In the genomic region with DNA sequence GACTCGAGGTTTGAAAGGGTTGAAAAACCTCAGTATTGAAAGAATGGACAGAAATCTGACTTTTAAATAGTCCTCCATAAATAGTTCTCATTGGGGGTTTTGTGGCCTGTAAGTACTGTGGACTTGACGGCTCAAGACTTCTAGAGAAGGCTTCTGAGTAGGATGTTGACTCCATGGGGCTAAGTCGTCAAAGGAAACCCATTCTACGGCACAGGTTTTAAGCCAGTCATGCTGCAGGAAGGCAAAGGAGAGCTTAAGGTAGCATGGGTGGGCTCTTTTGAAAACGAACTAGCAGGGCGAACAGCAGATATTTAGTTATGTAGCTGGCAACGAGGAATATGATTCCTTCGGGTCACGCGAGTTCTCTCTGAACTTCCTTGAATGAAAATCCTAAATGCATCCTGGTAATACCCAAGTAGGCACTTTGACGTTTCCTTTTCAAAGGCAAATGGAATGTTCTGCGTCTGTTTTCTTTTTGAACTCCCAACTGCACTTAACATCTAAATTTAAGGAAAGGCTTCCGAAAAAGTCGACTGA, we compare ENCODE assay signal across 8 cellular contexts. TPM values are rescaled to one million over a fixed set of nuclear protein-coding genes. Genes with fewer than 3 reads are reported as not detected.
DNase-seq lines count a peak whose midpoint lies in the region; ATAC-seq and TF ChIP-seq lines count a peak whose summit lies in the region.

No MANE protein-coding gene starts in this region.

- ATAC-seq in right cardiac atrium, result no peak
- ATAC-seq in stimulated activated memory B cell treated with anti-CD40 and anti-IgM and Interleukin-4, amounts not matched to agents 10 μg/mL and 1 μg/mL and 100 μg/mL, for 72 hours, result no peak

- WGBS in right cardiac atrium, result 10% methylated on average over 14 of the region's 14 CpGs

- DNase-seq in NCI-H510A treated with DMSO at 0.1 percent for 48 hours (lab: John Stamatoyannopoulos, UW) (peak; percentile 64), NCI-H510A (lab: John Stamatoyannopoulos, UW) (no peak), right cardiac atrium (no peak), pons (ENCODE audit: low spot score) (no peak), NCI-H2107 treated with DMSO at 0.1 percent for 48 hours (lab: John Stamatoyannopoulos, UW; ENCODE audit: unreplicated experiment) (no peak)
- no peak for DNase-seq in activated CD4-positive, alpha-beta T cell treated with anti-CD3 and anti-CD28 coated beads for 48 hours

- peak overlapping the region; percentile 83 for H3K4me3 ChIP-seq in WI38 (ENCODE audit: low read depth, low read length)
- peak overlapping the region; percentile 92 for H3K4me3 ChIP-seq in right cardiac atrium (ENCODE audit: low read length)

- H3K9me3 Mint-ChIP-seq in stimulated activated memory B cell treated with anti-CD40 and anti-IgM and Interleukin-4, amounts not matched to agents 10 μg/mL and 1 μg/mL and 100 μg/mL, for 72 hours, result no peaks in the 10 kb centered on the region

- peak overlapping the region; percentile 84 for H3K4me3 Mint-ChIP-seq in stimulated activated memory B cell treated with anti-CD40 and anti-IgM and Interleukin-4, amounts not matched to agents 10 μg/mL and 1 μg/mL and 100 μg/mL, for 72 hours

- no peaks in the 10 kb centered on the region for H3K9me3 ChIP-seq in right cardiac atrium (ENCODE audit: control insufficient read depth, low read length)

- H3K27me3 Mint-ChIP-seq in stimulated activated memory B cell treated with anti-CD40 and anti-IgM and Interleukin-4, amounts not matched to agents 10 μg/mL and 1 μg/mL and 100 μg/mL, for 72 hours, result no peaks in the 10 kb centered on the region

- H3K27ac ChIP-seq in right cardiac atrium (ENCODE audit: low read length), result no peak overlapping the region

- TF ChIP-seq CTCF in WI38 (IDR thresholded peaks at IDR 0.05; ENCODE audit: low read depth, low read length), result no peak

- peak overlapping the region; percentile 63 for H3K27ac Mint-ChIP-seq in stimulated activated memory B cell treated with anti-CD40 and anti-IgM and Interleukin-4, amounts not matched to agents 10 μg/mL and 1 μg/mL and 100 μg/mL, for 72 hours

- H3K27me3 ChIP-seq in right cardiac atrium (ENCODE audit: control insufficient read depth, insufficient read depth), result no peaks in the 10 kb centered on the region

- no peaks in the 10 kb centered on the region for H3K4me1 ChIP-seq in right cardiac atrium (ENCODE audit: control insufficient read depth, insufficient read depth, low read length)

- peaks cover 66% of the 10 kb centered on the region for H3K4me1 Mint-ChIP-seq in stimulated activated memory B cell treated with anti-CD40 and anti-IgM and Interleukin-4, amounts not matched to agents 10 μg/mL and 1 μg/mL and 100 μg/mL, for 72 hours

- intact Hi-C loops in right cardiac atrium (cut with DNase I), result loop anchor here in 3 of 4 donors (2.0 to 10.0 kb wide), 3 partner anchors 79 to 282 kb away; no protein-coding TSS in a partner anchor

- H3K36me3 Mint-ChIP-seq in stimulated activated memory B cell treated with anti-CD40 and anti-IgM and Interleukin-4, amounts not matched to agents 10 μg/mL and 1 μg/mL and 100 μg/mL, for 72 hours, result no peaks in the 10 kb centered on the region

RNA-seq across cellular contexts. Expression of gene NEDD4L, which starts 1.1 kb away (rescaled TPM):
- total RNA-seq in right cardiac atrium, result 10 to 100 TPM; 72.6 to 87.5 (median 76.0) TPM
- polyA plus RNA-seq in right cardiac atrium, result 25.7 TPM
